ENCODE assay signal across 26 cellular contexts in the genomic region with DNA sequence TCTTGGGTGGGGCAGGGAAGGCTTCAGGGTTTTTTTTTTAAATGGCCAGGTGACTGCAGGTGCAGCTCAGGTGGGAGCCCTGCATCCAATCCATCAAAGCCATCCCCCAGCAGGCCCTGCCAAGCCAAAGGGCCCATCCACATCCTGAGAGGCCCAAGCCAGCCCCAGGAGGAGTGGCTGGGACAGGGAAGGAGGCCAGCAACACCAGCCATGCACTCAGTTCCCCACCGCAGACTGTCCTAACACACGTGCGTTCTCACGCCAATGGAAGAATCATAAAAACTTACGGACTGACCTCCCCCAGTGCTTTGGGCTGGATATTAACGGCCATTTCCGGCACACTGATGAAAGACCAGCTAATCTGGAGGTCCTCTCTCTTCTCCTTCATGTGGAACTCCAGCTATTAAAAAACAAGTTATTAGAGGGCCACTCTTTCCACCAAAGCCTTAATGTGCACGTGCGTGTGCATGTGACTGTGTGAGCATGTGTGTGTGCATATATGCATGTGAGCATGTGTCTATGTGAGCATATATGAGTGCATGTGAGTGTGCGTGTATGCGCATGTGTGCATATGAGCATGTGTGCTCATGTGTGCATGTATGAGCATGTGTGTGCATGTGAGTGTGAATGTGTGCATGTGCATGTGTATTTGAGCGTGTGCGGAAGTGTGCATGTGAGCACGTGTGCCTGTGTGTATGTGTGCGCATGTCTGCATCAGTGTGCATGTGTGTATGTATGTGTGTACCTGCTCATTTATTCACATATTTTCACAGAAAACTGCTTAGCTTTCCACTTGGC.
"Had no signal": no experiment of that assay in that cellular context is flagged by ENCODE, and none has a peak within 500 bp of the region (broad histone marks: within the 10 kb centered on the region; RNA-seq: fewer than 3 reads in every experiment).

No MANE protein-coding gene starts in this region.

- FAIRE-seq: TTC549 had no signal

- H3K4me1 ChIP-seq: SJSA1 had no signal

- H3K27me3 ChIP-seq: Peyer's patch, SJSA1 had no signal

- H3K27ac ChIP-seq: Peyer's patch, SJSA1 had no signal

- ATAC-seq: activated CD8-positive, alpha-beta T cell treated with anti-CD3 and anti-CD28 coated beads for 36 hours; activated naive CD4-positive, alpha-beta T cell treated with anti-CD3 and anti-CD28 coated beads, Interleukin-2, amount 50 U/mL, for 72 hours; PC-3 had no signal

- H3K4me3 ChIP-seq: Peyer's patch, SJSA1 had no signal

- H3K4me2 ChIP-seq: SK-N-SH had no signal

- H3K9me3 ChIP-seq: Peyer's patch, SJSA1, SK-N-SH had no signal

- DNase-seq: activated CD4-positive, alpha-beta T cell treated with anti-CD3 and anti-CD28 coated beads, Interleukin-2, amount 10 ng/mL, durations not matched to agents 24 days and 14 days; activated CD4-positive, alpha-beta T cell treated with anti-CD3 and anti-CD28 coated beads, Interleukin-2, amount 50 U/mL, for 4 hours; activated CD8-positive, alpha-beta T cell treated with anti-CD3 and anti-CD28 coated beads for 36 hours; activated gamma-delta T cell; activated naive CD4-positive, alpha-beta T cell treated with Interleukin-2 at 50 U/mL for 16 hours; activated T-cell treated with anti-CD3 and anti-CD28 coated beads, Interleukin-2, amount 50 U/mL, for 1 hour; anterior cingulate cortex; central memory CD4-positive, alpha-beta T cell; Karpas-422; NCI-H1105; NCI-H1417 treated with DMSO at 0.1 percent for 48 hours; NCI-H187 treated with DMSO at 0.1 percent for 48 hours; NCI-H2081; NCI-H2171 treated with DMSO at 0.1 percent for 48 hours; NCI-H345; NCI-H526; NCI-H748 treated with DMSO at 0.1 percent for 48 hours; NK-92 treated with Interleukin-12 subunit alpha and Interleukin-12 subunit beta, amount 100 ng/mL, for 24 hours; PC-3; Peyer's patch; RPMI8226; SHP77 treated with DMSO at 0.1 percent for 48 hours; SK-N-SH had no signal

- H3K9ac ChIP-seq: SK-N-SH had no signal
